In the genomic region with DNA sequence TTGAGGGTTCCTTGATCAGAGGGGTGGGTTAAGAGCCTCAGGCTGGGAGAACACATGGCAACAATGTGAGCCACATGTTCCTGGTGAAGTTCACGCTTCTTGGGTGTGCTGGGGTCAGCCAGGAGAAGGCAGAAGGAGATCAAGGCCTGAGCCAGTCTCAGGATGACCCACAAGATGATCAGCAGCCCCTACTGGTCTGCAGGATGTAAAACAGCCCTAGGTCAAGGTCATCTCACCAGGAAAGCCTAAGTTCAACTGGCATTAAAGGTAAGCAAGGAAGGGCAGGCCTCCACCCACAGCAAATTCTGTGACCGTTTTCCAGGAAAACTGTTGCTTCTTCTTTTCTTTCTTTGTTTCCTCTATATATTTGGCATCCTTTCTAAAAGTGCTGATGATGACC, we compare ENCODE assay signal across 2 cellular contexts.
TF ChIP-seq lines count a peak whose summit lies in the region.

No MANE protein-coding gene starts in this region.

TF ChIP-seq in HepG2, 621 proteins besides CTCF, POLR2A, EP300 and RAD21:
- TF ChIP-seq DR1 (CRISPR knock-in tag; IDR thresholded peaks at IDR 0.05): no peak
- TF ChIP-seq PITX1 (CRISPR knock-in tag; IDR thresholded peaks at IDR 0.05): no peak
- TF ChIP-seq, protein P1, sequence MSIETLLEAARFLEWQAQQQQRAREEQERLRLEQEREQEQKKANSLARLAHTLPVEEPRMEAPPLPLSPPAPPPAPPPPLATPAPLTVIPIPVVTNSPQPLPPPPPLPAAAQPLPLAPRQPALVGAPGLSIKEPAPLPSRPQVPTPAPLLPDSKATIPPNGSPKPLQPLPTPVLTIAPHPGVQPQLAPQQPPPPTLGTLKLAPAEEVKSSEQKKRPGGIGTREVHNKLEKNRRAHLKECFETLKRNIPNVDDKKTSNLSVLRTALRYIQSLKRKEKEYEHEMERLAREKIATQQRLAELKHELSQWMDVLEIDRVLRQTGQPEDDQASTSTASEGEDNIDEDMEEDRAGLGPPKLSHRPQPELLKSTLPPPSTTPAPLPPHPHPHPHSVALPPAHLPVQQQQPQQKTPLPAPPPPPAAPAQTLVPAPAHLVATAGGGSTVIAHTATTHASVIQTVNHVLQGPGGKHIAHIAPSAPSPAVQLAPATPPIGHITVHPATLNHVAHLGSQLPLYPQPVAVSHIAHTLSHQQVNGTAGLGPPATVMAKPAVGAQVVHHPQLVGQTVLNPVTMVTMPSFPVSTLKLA (IDR thresholded peaks at IDR 0.05): peak; percentile 88
- TF ChIP-seq ZNF569 (CRISPR knock-in tag; IDR thresholded peaks at IDR 0.05; ENCODE audit: borderline replicate concordance): no peak
- no peak for TF ChIP-seq PLRG1 (conservative IDR thresholded peaks at IDR 0.05)
- TF ChIP-seq ZNF431 (CRISPR knock-in tag; IDR thresholded peaks at IDR 0.05; ENCODE audit: borderline replicate concordance, low read depth): no peak
- TF ChIP-seq KAT7 (CRISPR knock-in tag; IDR thresholded peaks at IDR 0.05; ENCODE audit: borderline replicate concordance): no peak
- TF ChIP-seq, protein P2, sequence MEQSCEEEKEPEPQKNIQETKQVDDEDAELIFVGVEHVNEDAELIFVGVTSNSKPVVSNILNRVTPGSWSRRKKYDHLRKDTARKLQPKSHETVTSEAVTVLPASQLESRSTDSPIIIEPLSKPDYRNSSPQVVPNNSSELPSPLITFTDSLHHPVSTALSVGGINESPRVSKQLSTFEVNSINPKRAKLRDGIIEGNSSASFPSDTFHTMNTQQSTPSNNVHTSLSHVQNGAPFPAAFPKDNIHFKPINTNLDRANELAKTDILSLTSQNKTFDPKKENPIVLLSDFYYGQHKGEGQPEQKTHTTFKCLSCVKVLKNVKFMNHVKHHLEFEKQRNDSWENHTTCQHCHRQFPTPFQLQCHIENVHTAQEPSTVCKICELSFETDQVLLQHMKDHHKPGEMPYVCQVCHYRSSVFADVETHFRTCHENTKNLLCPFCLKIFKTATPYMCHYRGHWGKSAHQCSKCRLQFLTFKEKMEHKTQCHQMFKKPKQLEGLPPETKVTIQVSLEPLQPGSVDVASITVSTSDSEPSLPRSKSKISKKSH (CRISPR knock-in tag; IDR thresholded peaks at IDR 0.05; ENCODE audit: borderline replicate concordance): no peak
TF ChIP-seq in HepG2: peak in this region for 1.

TF ChIP-seq in H1, 55 proteins besides CTCF, POLR2A, EP300 and RAD21:
- TF ChIP-seq, protein P3, sequence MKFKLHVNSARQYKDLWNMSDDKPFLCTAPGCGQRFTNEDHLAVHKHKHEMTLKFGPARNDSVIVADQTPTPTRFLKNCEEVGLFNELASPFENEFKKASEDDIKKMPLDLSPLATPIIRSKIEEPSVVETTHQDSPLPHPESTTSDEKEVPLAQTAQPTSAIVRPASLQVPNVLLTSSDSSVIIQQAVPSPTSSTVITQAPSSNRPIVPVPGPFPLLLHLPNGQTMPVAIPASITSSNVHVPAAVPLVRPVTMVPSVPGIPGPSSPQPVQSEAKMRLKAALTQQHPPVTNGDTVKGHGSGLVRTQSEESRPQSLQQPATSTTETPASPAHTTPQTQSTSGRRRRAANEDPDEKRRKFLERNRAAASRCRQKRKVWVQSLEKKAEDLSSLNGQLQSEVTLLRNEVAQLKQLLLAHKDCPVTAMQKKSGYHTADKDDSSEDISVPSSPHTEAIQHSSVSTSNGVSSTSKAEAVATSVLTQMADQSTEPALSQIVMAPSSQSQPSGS (IDR thresholded peaks at IDR 0.05; ENCODE audit: low read length): no peak
- no peak for TF ChIP-seq BCL11A (IDR thresholded peaks at IDR 0.05; ENCODE audit: low read depth in 2 of 2, low read length in 2 of 2)
- no peak for TF ChIP-seq CTBP2 (IDR thresholded peaks at IDR 0.05; ENCODE audit: borderline replicate concordance, insufficient read depth, insufficient read length, low read length)
- no peak for TF ChIP-seq TAF1 (IDR thresholded peaks at IDR 0.05; ENCODE audit: low read depth, low read length)
- no peak for TF ChIP-seq MAFK (IDR thresholded peaks at IDR 0.05; ENCODE audit: low read depth, low read length)
- TF ChIP-seq, protein P4, sequence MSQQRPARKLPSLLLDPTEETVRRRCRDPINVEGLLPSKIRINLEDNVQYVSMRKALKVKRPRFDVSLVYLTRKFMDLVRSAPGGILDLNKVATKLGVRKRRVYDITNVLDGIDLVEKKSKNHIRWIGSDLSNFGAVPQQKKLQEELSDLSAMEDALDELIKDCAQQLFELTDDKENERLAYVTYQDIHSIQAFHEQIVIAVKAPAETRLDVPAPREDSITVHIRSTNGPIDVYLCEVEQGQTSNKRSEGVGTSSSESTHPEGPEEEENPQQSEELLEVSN (IDR thresholded peaks at IDR 0.05): no peak
- TF ChIP-seq NANOG (IDR thresholded peaks at IDR 0.05; ENCODE audit: insufficient read depth, low read depth, low read length, poor library complexity, severe bottlenecking): no peak
- no peak for TF ChIP-seq CHD1 (IDR thresholded peaks at IDR 0.05; ENCODE audit: low read depth, low read length)
- no peak for TF ChIP-seq EZH2 (IDR thresholded peaks at IDR 0.05; ENCODE audit: low read depth, low read length, severe bottlenecking)
- TF ChIP-seq CBX8 (IDR thresholded peaks at IDR 0.05; ENCODE audit: borderline replicate concordance, low read depth, low read length): no peak
- no peak for TF ChIP-seq SUZ12 (IDR thresholded peaks at IDR 0.05; ENCODE audit: low read length)
- no peak for TF ChIP-seq RNF2 (IDR thresholded peaks at IDR 0.05; ENCODE audit: borderline replicate concordance, low read depth, low read length, missing control alignments, poor library complexity, severe bottlenecking)
- TF ChIP-seq PHF8 (conservative IDR thresholded peaks at IDR 0.05; ENCODE audit: low read depth, low read length): no peak
- TF ChIP-seq CBX5 (IDR thresholded peaks at IDR 0.05; ENCODE audit: low read depth, low read length): no peak
- no peak for TF ChIP-seq YY1 (IDR thresholded peaks at IDR 0.05; ENCODE audit: low read depth, low read length)
